30 cellular contexts compared by ENCODE assay signal in genomic region chr13:111035861-111036260, GRCh38.
"Had no signal": no experiment of that assay in that cellular context is flagged by ENCODE, and none has a peak within 500 bp of the region (broad histone marks: within the 10 kb centered on the region; RNA-seq: fewer than 3 reads in every experiment).

No MANE protein-coding gene starts in this region.

- H3K27ac Mint-ChIP-seq: naive thymus-derived CD4-positive, alpha-beta T cell; natural killer cell; nephron; neural progenitor cell; stimulated activated memory B cell treated with anti-CD40 and anti-IgM and Interleukin-4, amounts not matched to agents 10 μg/mL and 1 μg/mL and 100 μg/mL, for 72 hours; stimulated activated naive CD8-positive, alpha-beta T cell treated with anti-CD3 and anti-CD28 coated beads, Interleukin-15, amount 100 ng/mL, for 72 hours had no signal

- H3K4me2 ChIP-seq: neural progenitor cell, smooth muscle cell had no signal

- H3K4me1 Mint-ChIP-seq: naive thymus-derived CD4-positive, alpha-beta T cell; natural killer cell; nephron; neural progenitor cell; stimulated activated memory B cell treated with anti-CD40 and anti-IgM and Interleukin-4, amounts not matched to agents 10 μg/mL and 1 μg/mL and 100 μg/mL, for 72 hours; stimulated activated naive CD8-positive, alpha-beta T cell treated with anti-CD3 and anti-CD28 coated beads, Interleukin-15, amount 100 ng/mL, for 72 hours had no signal

- H3K9ac ChIP-seq: neural progenitor cell had no signal

- H3K4me1 ChIP-seq: neural progenitor cell, pancreas, prostate gland, right atrium auricular region, right lobe of liver, sigmoid colon, spleen, testis, transverse colon, upper lobe of right lung, uterus had no signal

- H2AFZ ChIP-seq: neural progenitor cell had no signal

- H3K36me3 Mint-ChIP-seq: naive thymus-derived CD4-positive, alpha-beta T cell; natural killer cell; neural progenitor cell; stimulated activated memory B cell treated with anti-CD40 and anti-IgM and Interleukin-4, amounts not matched to agents 10 μg/mL and 1 μg/mL and 100 μg/mL, for 72 hours had no signal

- H3K27me3 ChIP-seq: neural progenitor cell, pancreas, right atrium auricular region, right lobe of liver, spleen, testis, transverse colon, uterus had no signal

- H3K9me3 Mint-ChIP-seq: naive thymus-derived CD4-positive, alpha-beta T cell; natural killer cell; nephron; neural progenitor cell; stimulated activated memory B cell treated with anti-CD40 and anti-IgM and Interleukin-4, amounts not matched to agents 10 μg/mL and 1 μg/mL and 100 μg/mL, for 72 hours; stimulated activated naive CD8-positive, alpha-beta T cell treated with anti-CD3 and anti-CD28 coated beads, Interleukin-15, amount 100 ng/mL, for 72 hours had no signal

- FAIRE-seq: pancreas had no signal

- H3K9me3 ChIP-seq: neutrophil, pancreas, prostate gland, right atrium auricular region, right lobe of liver, sigmoid colon, spleen, suprapubic skin, testis, tibial artery, transverse colon, upper lobe of right lung, uterus had no signal

- H3K4me3 Mint-ChIP-seq: naive thymus-derived CD4-positive, alpha-beta T cell; natural killer cell; nephron; neural progenitor cell; stimulated activated memory B cell treated with anti-CD40 and anti-IgM and Interleukin-4, amounts not matched to agents 10 μg/mL and 1 μg/mL and 100 μg/mL, for 72 hours; stimulated activated naive CD8-positive, alpha-beta T cell treated with anti-CD3 and anti-CD28 coated beads, Interleukin-15, amount 100 ng/mL, for 72 hours had no signal

- ATAC-seq: naive thymus-derived CD4-positive, alpha-beta T cell; natural killer cell; pancreas; right lobe of liver; stimulated activated memory B cell treated with anti-CD40 and anti-IgM and Interleukin-4, amounts not matched to agents 10 μg/mL and 1 μg/mL and 100 μg/mL, for 72 hours; stimulated activated naive CD8-positive, alpha-beta T cell treated with anti-CD3 and anti-CD28 coated beads, Interleukin-15, amount 100 ng/mL, for 72 hours; stimulated activated naive CD8-positive, alpha-beta T cell treated with anti-CD3 and anti-CD28 coated beads, Interleukin-15, Interleukin-2, amounts not matched to agents 100 U/mL and 50 U/mL, for 24 hours; upper lobe of right lung had no signal

- DNase-seq: naive thymus-derived CD4-positive, alpha-beta T cell; natural killer cell; nucleus accumbens; pancreas; retina; right lobe of liver; sigmoid colon; spleen; stimulated activated CD4-positive, alpha-beta T cell treated with anti-CD3 and anti-CD28 coated beads, Interleukin-12 subunit alpha, Interleukin-12 subunit beta, amount 100 ng/mL, for 4 hours; stimulated activated CD4-positive, alpha-beta T cell treated with anti-CD3 and anti-CD28 coated beads, Interleukin-1b, Interleukin-23, amount 100 ng/mL, for 48 hours; stimulated activated CD4-positive, alpha-beta T cell treated with anti-CD3 and anti-CD28 coated beads, Interleukin-4, amount 100 ng/mL, for 1 hour; stimulated activated CD4-positive, alpha-beta T cell treated with anti-CD3 and anti-CD28 coated beads, Interleukin-4, amount 100 ng/mL, for 4 hours; stimulated activated CD8-positive, alpha-beta memory T cell treated with anti-CD3 and anti-CD28 coated beads, Interleukin-4, amount 100 ng/mL, for 48 hours; stimulated activated naive CD4-positive, alpha-beta T cell; stimulated activated naive CD8-positive, alpha-beta T cell treated with anti-CD3 and anti-CD28 coated beads, Interleukin-15, amount 100 ng/mL, for 72 hours; stimulated activated naive CD8-positive, alpha-beta T cell treated with anti-CD3 and anti-CD28 coated beads, Interleukin-15, Interleukin-2, amounts not matched to agents 100 U/mL and 50 U/mL, for 24 hours; substantia nigra; testis; tibial artery; transverse colon; upper lobe of right lung; uterus had no signal

- H3K4me3 ChIP-seq: neural progenitor cell, pancreas, prostate gland, right atrium auricular region, right lobe of liver, sigmoid colon, smooth muscle cell, spleen, suprapubic skin, testis, tibial artery, transverse colon, upper lobe of right lung, uterus had no signal

- H3K36me3 ChIP-seq: neural progenitor cell, neutrophil, pancreas, prostate gland, right atrium auricular region, right lobe of liver, sigmoid colon, spleen, suprapubic skin, tibial artery, transverse colon, upper lobe of right lung, uterus had no signal

- H3K27ac ChIP-seq: neural progenitor cell, neutrophil, pancreas, prostate gland, right atrium auricular region, right lobe of liver, sigmoid colon, spleen, suprapubic skin, testis, tibial artery, transverse colon, upper lobe of right lung, uterus had no signal
